In genomic region chr17:16282522-16282921, GRCh38 we compare ENCODE assay signal across 14 cellular contexts.
A peak's percentile ranks its signal among the peaks of the same experiment; 100 is the strongest.
DNase-seq lines count a peak whose midpoint lies in the region; ATAC-seq, FAIRE-seq and TF ChIP-seq lines count a peak whose summit lies in the region.
"Had no signal": no experiment of that assay in that cellular context is flagged by ENCODE, and none has a peak within 500 bp of the region (broad histone marks: within the 10 kb centered on the region; RNA-seq: fewer than 3 reads in every experiment).

No MANE protein-coding gene starts in this region.

- H3K9me2 ChIP-seq in SK-N-SH = no peaks in the 10 kb centered on the region

- peaks cover 6 to 43% of the 10 kb centered on the region in 2 experiments; a peak in 3 of 4 replicates for H3K4me1 ChIP-seq in SK-N-SH (ENCODE audit: control insufficient read depth in 1 of 2, insufficient read depth in 2 of 2, low read depth in 1 of 2, low read length in 1 of 2)
- H3K4me1 ChIP-seq in fibroblast of lung (ENCODE audit: control insufficient read depth, extremely low read depth, insufficient read depth, low read length) = peaks cover 33% of the 10 kb centered on the region
- H3K4me1 ChIP-seq in skeletal muscle satellite cell (ENCODE audit: control insufficient read depth, insufficient read depth, low read length) = peaks cover 51% of the 10 kb centered on the region
- H3K4me1 ChIP-seq in adrenal gland (replicated peaks in 1 of 2) = peaks cover 19 to 25% of the 10 kb centered on the region in 2 donors

- H3K9me3 ChIP-seq in SK-N-SH (peaks cover 8% of the 10 kb centered on the region; the same call in 1 of the 2 replicates), fibroblast of lung (ENCODE audit: control insufficient read depth, insufficient read depth, low read depth, low read length) (no peaks in the 10 kb centered on the region), skeletal muscle satellite cell (replicated peaks; ENCODE audit: low read length) (no peaks in the 10 kb centered on the region), adrenal gland (replicated peaks in 1 of 3) (no peaks in the 10 kb centered on the region)

- no peak for TF ChIP-seq POLR2A in H54 (IDR thresholded peaks at IDR 0.05; ENCODE audit: low read depth, low read length)
- no peak for TF ChIP-seq POLR2A in adrenal gland (IDR thresholded peaks at IDR 0.05)

- CTCF ChIA-PET in SK-N-SH (lab: Yijun Ruan, JAX) = no interaction called here

- H3F3A ChIP-seq in SK-N-SH (replicated peaks; ENCODE audit: insufficient read depth) = peaks cover 57% of the 10 kb centered on the region

- H3K4me3 ChIP-seq in SK-N-SH (ENCODE audit: low read depth in 2 of 2, low read length in 1 of 2) (no peak overlapping the region), fibroblast of lung (replicated peaks in 1 of 4; ENCODE audit: control extremely low read depth in 1 of 4, insufficient read depth in 1 of 4, low read depth in 3 of 4, low read length in 4 of 4) (no peak overlapping the region), skeletal muscle satellite cell (ENCODE audit: low read length) (no peak overlapping the region), adrenal gland (no peak overlapping the region)
- H3K4me3 ChIP-seq: cardiac muscle cell had no signal

- no peak for TF ChIP-seq RAD21 in SK-N-SH (IDR thresholded peaks at IDR 0.05; ENCODE audit: low read length)

- H3K9ac ChIP-seq in SK-N-SH (no peak overlapping the region), fibroblast of lung (ENCODE audit: insufficient read depth, low read length) (no peak overlapping the region), skeletal muscle satellite cell (ENCODE audit: low read depth, low read length) (no peak overlapping the region)

- POLR2A ChIA-PET in SK-N-SH (lab: Yijun Ruan, JAX) = no interaction called here

- H4K20me1 ChIP-seq in SK-N-SH (ENCODE audit: insufficient read depth) (no peaks in the 10 kb centered on the region), fibroblast of lung (ENCODE audit: control insufficient read depth, extremely low read depth, insufficient read depth, low read length) (no peaks in the 10 kb centered on the region)

- no peak for ATAC-seq in GM21360 (IDR thresholded peaks at IDR 0.05; ENCODE audit: unreplicated experiment)
- ATAC-seq: left cardiac atrium; stimulated activated naive CD8-positive, alpha-beta T cell treated with anti-CD3 and anti-CD28 coated beads, Interleukin-15, Interleukin-2, amounts not matched to agents 100 U/mL and 50 U/mL, for 24 hours had no signal

- peak in 1 of 2 experiments; percentile 68; a peak in 1 of 4 replicates for TF ChIP-seq EP300 in SK-N-SH (IDR thresholded peaks at IDR 0.05; ENCODE audit: borderline replicate concordance in 1 of 2, low read depth in 1 of 2, low read length in 1 of 2)

- TF ChIP-seq CTCF in SK-N-SH (IDR thresholded peaks at IDR 0.05) (no peak), fibroblast of lung (conservative IDR thresholded peaks at IDR 0.05 in 1 of 2, IDR thresholded peaks at IDR 0.05 in 1 of 2; ENCODE audit: low read depth in 1 of 2, low read length in 2 of 2) (no peak), adrenal gland (IDR thresholded peaks at IDR 0.05) (no peak)

- peak; percentile 72 for FAIRE-seq in H54 (lab: Jason Lieb, UNC)

- H3K79me2 ChIP-seq in SK-N-SH (ENCODE audit: insufficient read depth) = 0 out of 2 replicates have a peak, but pooled peaks cover 5% of the 10 kb centered on the region
- H3K79me2 ChIP-seq in fibroblast of lung (ENCODE audit: control insufficient read depth, insufficient read depth, low read length) = no peaks in the 10 kb centered on the region

- intact Hi-C loops in adrenal gland (cut with DNase I) = no loop called here

- H3K27ac ChIP-seq in SK-N-SH (ENCODE audit: low read depth in 2 of 2, low read length in 1 of 2) (peak overlapping the region in 1 of 2 experiments; percentile 100; a peak in 2 of 4 replicates), fibroblast of lung (ENCODE audit: insufficient read depth, low read length) (no peak overlapping the region), adrenal gland (no peak overlapping the region)
- H3K27ac ChIP-seq: cardiac muscle cell had no signal

- H3K36me3 ChIP-seq in SK-N-SH (replicated peaks in 1 of 2; ENCODE audit: control insufficient read depth in 1 of 2, insufficient read depth in 2 of 2, low read length in 1 of 2) (peaks cover 0 to 19% of the 10 kb centered on the region in 2 experiments), fibroblast of lung (ENCODE audit: control insufficient read depth, insufficient read depth, low read length) (no peaks in the 10 kb centered on the region), skeletal muscle satellite cell (ENCODE audit: insufficient read depth, low read length) (no peaks in the 10 kb centered on the region), adrenal gland (replicated peaks in 1 of 2) (no peaks in the 10 kb centered on the region)
- H3K36me3 ChIP-seq: cardiac muscle cell had no signal

- no peaks in the 10 kb centered on the region for H3K27me3 ChIP-seq in SK-N-SH (ENCODE audit: insufficient read depth)
- H3K27me3 ChIP-seq in fibroblast of lung (ENCODE audit: control insufficient read depth, insufficient read depth, low read length) = no peaks in the 10 kb centered on the region
- H3K27me3 ChIP-seq in skeletal muscle satellite cell (ENCODE audit: control insufficient read depth, insufficient read depth, low read length) = no peaks in the 10 kb centered on the region
- no peaks in the 10 kb centered on the region for H3K27me3 ChIP-seq in adrenal gland
- H3K27me3 ChIP-seq: cardiac muscle cell had no signal

- peak overlapping the region; percentile 58; the same call in 1 of the 2 replicates for H3K4me2 ChIP-seq in SK-N-SH
- peak overlapping the region; percentile 56 for H3K4me2 ChIP-seq in fibroblast of lung (ENCODE audit: extremely low read depth, insufficient read depth, low read length)
- H3K4me2 ChIP-seq in skeletal muscle satellite cell (ENCODE audit: low read length) = peak overlapping the region; percentile 31

- DNase-seq in H54 (ENCODE audit: insufficient read length, low spot score) (peak; percentile 59), SK-N-SH (no peak), fibroblast of lung (ENCODE audit: low read depth in 2 of 2) (peak; percentile 71 to 97), adrenal gland (no peak), T-helper 2 cell (no peak)
- DNase-seq: foreskin melanocyte; Kasumi-1; left cardiac atrium; NCI-H2171 treated with DMSO at 0.1 percent for 48 hours; stimulated activated CD4-positive, alpha-beta T cell treated with anti-CD3 and anti-CD28 coated beads, Interleukin-1b, Interleukin-23, amount 100 ng/mL, for 48 hours; stimulated activated naive CD8-positive, alpha-beta T cell treated with anti-CD3 and anti-CD28 coated beads, Interleukin-15, Interleukin-2, amounts not matched to agents 100 U/mL and 50 U/mL, for 24 hours had no signal

- H2AFZ ChIP-seq in SK-N-SH (ENCODE audit: low read depth) (no peak overlapping the region), fibroblast of lung (ENCODE audit: low read length) (no peak overlapping the region)

TF ChIP-seq in SK-N-SH, 30 proteins besides CTCF, POLR2A, EP300 and RAD21 (continues in another document):
- TF ChIP-seq TCF12 (IDR thresholded peaks at IDR 0.05) (peak; percentile 79), RFX5 (IDR thresholded peaks at IDR 0.05; ENCODE audit: low read length) (no peak), YY1 (IDR thresholded peaks at IDR 0.05; ENCODE audit: low read depth) (no peak), JUND (IDR thresholded peaks at IDR 0.05) (peak; percentile 92), CHD2 (IDR thresholded peaks at IDR 0.05; ENCODE audit: low read length, partially characterized antibody) (no peak), POLR2AphosphoS5 (IDR thresholded peaks at IDR 0.05; ENCODE audit: low read depth, low read length) (peak; percentile 55; the same call in 1 of the 2 replicates), ELF1 (IDR thresholded peaks at IDR 0.05) (no peak), MAX (IDR thresholded peaks at IDR 0.05; ENCODE audit: low read depth) (peak; percentile 24; the same call in 1 of the 2 replicates), FOSL2 (IDR thresholded peaks at IDR 0.05; ENCODE audit: borderline replicate concordance, low read depth) (peak; percentile 96), EZH2phosphoT487 (IDR thresholded peaks at IDR 0.05; ENCODE audit: borderline replicate concordance, low read depth) (no peak), MXI1 (IDR thresholded peaks at IDR 0.05; ENCODE audit: low read depth, low read length) (no peak), FOXM1 (IDR thresholded peaks at IDR 0.05; ENCODE audit: low read depth) (no peak), RCOR1 (IDR thresholded peaks at IDR 0.05; ENCODE audit: low read length) (no peak), MEF2A (IDR thresholded peaks at IDR 0.05; ENCODE audit: borderline replicate concordance, low read depth) (no peak), SMC3 (IDR thresholded peaks at IDR 0.05; ENCODE audit: low read depth, low read length) (no peak), IRF3 (IDR thresholded peaks at IDR 0.05; ENCODE audit: low read depth, low read length) (no peak), TEAD4 (IDR thresholded peaks at IDR 0.05; ENCODE audit: borderline replicate concordance, insufficient read depth) (peak; percentile 65; the same call in 1 of the 2 replicates), NFIC (IDR thresholded peaks at IDR 0.05; ENCODE audit: borderline replicate concordance) (peak; percentile 43; the same call in 1 of the 2 replicates), USF2 (IDR thresholded peaks at IDR 0.05; ENCODE audit: borderline replicate concordance, low read depth, low read length) (no peak), RXRA (IDR thresholded peaks at IDR 0.05; ENCODE audit: borderline replicate concordance, low read depth) (peak; percentile 51; the same call in 1 of the 2 replicates)

Comparison
In these comparisons a context has a peak if more than half of its experiments do, and no peak if none do; other contexts are left out.
1. DNase-seq: peak in H54 (single experiment) and fibroblast of lung (2 of 2); none in SK-N-SH (single experiment), adrenal gland (0 of 7) and T-helper 2 cell (0 of 5).
2. Peak in every context shown above with its lines, with median percentiles within 50 percentile points of each other: H3K4me2 ChIP-seq.